In genomic region chr10:96627292-96627691, GRCh38 we compare ENCODE assay signal across 32 cellular contexts.
"Had no signal": no experiment of that assay in that cellular context is flagged by ENCODE, and none has a peak within 500 bp of the region (broad histone marks: within the 10 kb centered on the region; RNA-seq: fewer than 3 reads in every experiment).

No MANE protein-coding gene starts in this region.

- H3K4me1 Mint-ChIP-seq: activated CD4-positive, alpha-beta T cell treated with anti-CD3 and anti-CD28 coated beads for 36 hours; activated CD4-positive, alpha-beta T cell treated with anti-CD3 and anti-CD28 coated beads, Interleukin-2, amount 10 ng/mL, durations not matched to agents 24 days and 14 days; activated naive CD4-positive, alpha-beta T cell treated with anti-CD3 and anti-CD28 coated beads, Interleukin-2, amount 10 ng/mL, durations not matched to agents 7 days and 5 days; T-helper 17 cell had no signal

- H3K36me3 Mint-ChIP-seq: activated CD4-positive, alpha-beta memory T cell treated with anti-CD3 and anti-CD28 coated beads for 36 hours; activated naive CD4-positive, alpha-beta T cell treated with anti-CD3 and anti-CD28 coated beads, Interleukin-2, amount 10 ng/mL, durations not matched to agents 7 days and 5 days; activated naive CD4-positive, alpha-beta T cell treated with anti-CD3 and anti-CD28 coated beads, Interleukin-2, amount 50 U/mL, for 72 hours; activated naive CD8-positive, alpha-beta T cell treated with anti-CD3 and anti-CD28 coated beads, Interleukin-2, amount 10 ng/mL, durations not matched to agents 7 days and 5 days; brain had no signal

- H3K27me3 ChIP-seq: ascending aorta, breast epithelium, cardiac muscle cell, colonic mucosa, esophagus squamous epithelium, gastroesophageal sphincter had no signal

- DNase-seq: activated CD4-positive, alpha-beta T cell treated with anti-CD3 and anti-CD28 coated beads, Interleukin-2, amount 10 ng/mL, durations not matched to agents 24 days and 14 days; activated CD4-positive, CD25-positive, alpha-beta regulatory T cell; activated CD4-positive, CD25-positive, alpha-beta regulatory T cell treated with anti-CD3 and anti-CD28 coated beads, Interleukin-2, amount 50 U/mL, for 72 hours; activated CD8-positive, alpha-beta memory T cell treated with anti-CD3 and anti-CD28 coated beads, Interleukin-2, amount 10 ng/mL, durations not matched to agents 7 days and 5 days; activated gamma-delta T cell; activated naive CD4-positive, alpha-beta T cell; activated naive CD8-positive, alpha-beta T cell treated with anti-CD3 and anti-CD28 coated beads, Interleukin-2, amount 10 ng/mL, durations not matched to agents 7 days and 5 days; activated T-cell treated with anti-CD3 and anti-CD28 coated beads, Interleukin-2, amount 50 U/mL, for 1 hour; activated T-cell treated with anti-CD3 and anti-CD28 coated beads, Interleukin-2, amount 50 U/mL, for 48 hours; central memory CD4-positive, alpha-beta T cell; cerebellar nuclear complex; colonic mucosa; effector CD8-positive, alpha-beta T cell; esophagus squamous epithelium; foreskin melanocyte; T-helper 1 cell; T-helper 17 cell; T1000 had no signal

- H3K4me3 ChIP-seq: ascending aorta, breast epithelium, cardiac muscle cell, colonic mucosa, esophagus squamous epithelium, gastroesophageal sphincter had no signal

- H3K9me3 ChIP-seq: ascending aorta, breast epithelium, colonic mucosa, esophagus squamous epithelium, gastroesophageal sphincter had no signal

- ATAC-seq: activated CD4-positive, alpha-beta T cell treated with anti-CD3 and anti-CD28 coated beads for 36 hours; activated CD8-positive, alpha-beta memory T cell treated with anti-CD3 and anti-CD28 coated beads, Interleukin-2, amount 10 ng/mL, durations not matched to agents 7 days and 5 days; activated CD8-positive, alpha-beta T cell treated with anti-CD3 and anti-CD28 coated beads, Interleukin-2, amount 10 ng/mL, durations not matched to agents 7 days and 5 days; activated naive CD4-positive, alpha-beta T cell treated with anti-CD3 and anti-CD28 coated beads, Interleukin-2, amount 50 U/mL, for 72 hours; gastroesophageal sphincter; T-helper 17 cell had no signal

- H3K36me3 ChIP-seq: ascending aorta, breast epithelium, cardiac muscle cell, colonic mucosa, esophagus squamous epithelium, gastroesophageal sphincter had no signal

- H3K27ac Mint-ChIP-seq: activated CD4-positive, alpha-beta memory T cell treated with anti-CD3 and anti-CD28 coated beads for 36 hours; activated CD4-positive, alpha-beta T cell treated with anti-CD3 and anti-CD28 coated beads for 36 hours; activated CD4-positive, alpha-beta T cell treated with anti-CD3 and anti-CD28 coated beads, Interleukin-2, amount 10 ng/mL, durations not matched to agents 24 days and 14 days; activated CD8-positive, alpha-beta memory T cell treated with anti-CD3 and anti-CD28 coated beads, Interleukin-2, amount 10 ng/mL, durations not matched to agents 7 days and 5 days; activated CD8-positive, alpha-beta T cell treated with anti-CD3 and anti-CD28 coated beads, Interleukin-2, amount 10 ng/mL, durations not matched to agents 7 days and 5 days; activated naive CD4-positive, alpha-beta T cell treated with anti-CD3 and anti-CD28 coated beads, Interleukin-2, amount 10 ng/mL, durations not matched to agents 7 days and 5 days; activated naive CD4-positive, alpha-beta T cell treated with anti-CD3 and anti-CD28 coated beads, Interleukin-2, amount 50 U/mL, for 72 hours; activated naive CD8-positive, alpha-beta T cell treated with anti-CD3 and anti-CD28 coated beads, Interleukin-2, amount 10 ng/mL, durations not matched to agents 7 days and 5 days; activated T-helper 1 cell treated with anti-CD3 and anti-CD28 coated beads, Interleukin-12 subunit alpha, Interleukin-12 subunit beta, Interleukin-2, Interleukin-4 antibody, amounts not matched to agents 30 ng/mL and 10 ng/mL and 1 ng/mL, durations not matched to agents 14 hours and 24 hours and 36 hours; activated T-helper 2 cell treated with anti-CD3 and anti-CD28 coated beads, Interferon-gamma antibody, Interleukin-2, Interleukin-4, amounts not matched to agents 10 μg/mL and 5 μg/mL and 100 μg/mL, durations not matched to agents 14 hours and 24 hours and 36 hours; brain; T-helper 17 cell; T-helper 2 cell treated with Interferon-gamma antibody and Interleukin-4, amounts not matched to agents 5 μg/mL and 100 μg/mL, for 36 hours had no signal

- H3K27me3 Mint-ChIP-seq: activated CD4-positive, alpha-beta memory T cell treated with anti-CD3 and anti-CD28 coated beads for 36 hours; activated CD4-positive, alpha-beta T cell treated with anti-CD3 and anti-CD28 coated beads for 36 hours; activated CD8-positive, alpha-beta memory T cell treated with anti-CD3 and anti-CD28 coated beads, Interleukin-2, amount 10 ng/mL, durations not matched to agents 7 days and 5 days; T-helper 17 cell had no signal

- H3K4me3 Mint-ChIP-seq: activated CD4-positive, alpha-beta memory T cell treated with anti-CD3 and anti-CD28 coated beads for 36 hours; activated CD4-positive, alpha-beta T cell treated with anti-CD3 and anti-CD28 coated beads for 36 hours; activated CD4-positive, alpha-beta T cell treated with anti-CD3 and anti-CD28 coated beads, Interleukin-2, amount 10 ng/mL, durations not matched to agents 24 days and 14 days; activated CD8-positive, alpha-beta memory T cell treated with anti-CD3 and anti-CD28 coated beads, Interleukin-2, amount 10 ng/mL, durations not matched to agents 7 days and 5 days; activated CD8-positive, alpha-beta T cell treated with anti-CD3 and anti-CD28 coated beads, Interleukin-2, amount 10 ng/mL, durations not matched to agents 7 days and 5 days; activated naive CD4-positive, alpha-beta T cell treated with anti-CD3 and anti-CD28 coated beads, Interleukin-2, amount 10 ng/mL, durations not matched to agents 7 days and 5 days; activated naive CD8-positive, alpha-beta T cell treated with anti-CD3 and anti-CD28 coated beads, Interleukin-2, amount 10 ng/mL, durations not matched to agents 7 days and 5 days; activated T-helper 1 cell treated with anti-CD3 and anti-CD28 coated beads, Interleukin-12 subunit alpha, Interleukin-12 subunit beta, Interleukin-2, Interleukin-4 antibody, amounts not matched to agents 30 ng/mL and 10 ng/mL and 1 ng/mL, durations not matched to agents 14 hours and 24 hours and 36 hours; brain; T-helper 17 cell; T-helper 2 cell treated with Interferon-gamma antibody and Interleukin-4, amounts not matched to agents 5 μg/mL and 100 μg/mL, for 36 hours had no signal

- H3K9me3 Mint-ChIP-seq: activated CD4-positive, alpha-beta memory T cell treated with anti-CD3 and anti-CD28 coated beads for 36 hours; activated CD4-positive, alpha-beta T cell treated with anti-CD3 and anti-CD28 coated beads, Interleukin-2, amount 10 ng/mL, durations not matched to agents 24 days and 14 days; activated naive CD4-positive, alpha-beta T cell treated with anti-CD3 and anti-CD28 coated beads, Interleukin-2, amount 10 ng/mL, durations not matched to agents 7 days and 5 days; activated naive CD4-positive, alpha-beta T cell treated with anti-CD3 and anti-CD28 coated beads, Interleukin-2, amount 50 U/mL, for 72 hours; activated naive CD8-positive, alpha-beta T cell treated with anti-CD3 and anti-CD28 coated beads, Interleukin-2, amount 10 ng/mL, durations not matched to agents 7 days and 5 days; activated T-helper 1 cell treated with anti-CD3 and anti-CD28 coated beads, Interleukin-12 subunit alpha, Interleukin-12 subunit beta, Interleukin-2, Interleukin-4 antibody, amounts not matched to agents 30 ng/mL and 10 ng/mL and 1 ng/mL, durations not matched to agents 14 hours and 24 hours and 36 hours; activated T-helper 2 cell treated with anti-CD3 and anti-CD28 coated beads, Interferon-gamma antibody, Interleukin-2, Interleukin-4, amounts not matched to agents 10 μg/mL and 5 μg/mL and 100 μg/mL, durations not matched to agents 14 hours and 24 hours and 36 hours; brain; T-helper 2 cell treated with Interferon-gamma antibody and Interleukin-4, amounts not matched to agents 5 μg/mL and 100 μg/mL, for 36 hours had no signal

- H3K27ac ChIP-seq: ascending aorta, breast epithelium, cardiac muscle cell, colonic mucosa, epithelial cell of prostate, esophagus squamous epithelium, gastroesophageal sphincter had no signal
